In genomic region chr15:98295101-98295759, GRCh38 we compare ENCODE assay signal across 8 cellular contexts.
DNase-seq lines count a peak whose midpoint lies in the region; ATAC-seq and TF ChIP-seq lines count a peak whose summit lies in the region.
"Not testable (repeated sequence)": the region's sequence is repeated elsewhere in the genome, so short reads cannot be mapped to it uniquely, and the experiment has no call there.

No MANE protein-coding gene starts in this region.

- H3K27me3 ChIP-seq in HCT116 (ENCODE audit: insufficient read depth, low read length) (peaks cover 27% of the 10 kb centered on the region; the same call in 1 of the 2 replicates), liver (ENCODE audit: control insufficient read depth in 4 of 4, insufficient read depth in 4 of 4, low read length in 3 of 4) (peaks cover 2 to 11% (median 6%) of the 10 kb centered on the region in 4 donors), upper lobe of right lung (peaks cover 23% of the 10 kb centered on the region)
- H3K27me3 ChIP-seq in OCI-LY1 (ENCODE audit: insufficient read depth, low read length): not testable (repeated sequence)

- TF ChIP-seq CTCF in HCT116 (IDR thresholded peaks at IDR 0.05 in 2 of 3, conservative IDR thresholded peaks at IDR 0.05 in 1 of 3; ENCODE audit: borderline replicate concordance in 1 of 3, insufficient read depth in 1 of 3, low read depth in 2 of 3, low read length in 2 of 3): peak; percentile 17 to 34 (median 31); a peak in 4 of 6 replicates
- TF ChIP-seq CTCF in NB4 (IDR thresholded peaks at IDR 0.05; ENCODE audit: low read depth, low read length): not testable (repeated sequence)
- peak; percentile 24; the same call in 1 of the 2 replicates for TF ChIP-seq CTCF in OCI-LY1 (IDR thresholded peaks at IDR 0.05; ENCODE audit: low read length)
- TF ChIP-seq CTCF in liver (IDR thresholded peaks at IDR 0.05; ENCODE audit: low read depth, low read length, missing input control): peak; percentile 30
- peak; percentile 34 for TF ChIP-seq CTCF in upper lobe of right lung (IDR thresholded peaks at IDR 0.05)

- H3K27ac ChIP-seq in HCT116 (ENCODE audit: low read depth, low read length); OCI-LY1 (ENCODE audit: low read depth, low read length, poor library complexity, severe bottlenecking); liver (ENCODE audit: low read depth in 1 of 2, low read length in 2 of 2); upper lobe of right lung: not testable (repeated sequence)

- not testable (repeated sequence) for H3K4me3 ChIP-seq in HCT116 (replicated peaks in 1 of 2; ENCODE audit: low read depth in 1 of 2, low read length in 2 of 2); NB4 (ENCODE audit: low read depth, low read length); OCI-LY1 (ENCODE audit: low read depth, low read length, poor library complexity, severe bottlenecking); liver (ENCODE audit: low read depth in 1 of 3, low read length in 3 of 3); upper lobe of right lung

- not testable (repeated sequence) for BruUV-seq in HCT116 (replicated peaks; lab: Mats Ljungman, UMichigan)

- not testable (repeated sequence) for H3K36me3 ChIP-seq in HCT116 (ENCODE audit: control insufficient read depth in 1 of 2, insufficient read depth in 2 of 2, low read length in 2 of 2); OCI-LY1 (ENCODE audit: insufficient read depth, low read length); liver (ENCODE audit: control insufficient read depth in 4 of 4, insufficient read depth in 3 of 4, low read depth in 1 of 4, low read length in 3 of 4); upper lobe of right lung

- H2AFZ ChIP-seq in HCT116 (ENCODE audit: low read depth, low read length, poor library complexity, severe bottlenecking); OCI-LY1 (ENCODE audit: low read length): not testable (repeated sequence)

- H3K9ac ChIP-seq in HCT116 (ENCODE audit: low read length); OCI-LY1 (ENCODE audit: low read length); liver (ENCODE audit: low read depth in 1 of 2, low read length in 2 of 2): not testable (repeated sequence)

- intact Hi-C loops in HCT116 (cut with micrococcal nuclease): loop anchor here (1.0 kb wide), 1 partner anchor 386 kb away; no protein-coding TSS in a partner anchor
- intact Hi-C loops in upper lobe of right lung (cut with DNase I): not testable (repeated sequence)

- 27% methylated on average over 8 of the region's 10 CpGs for WGBS in liver

- not testable (repeated sequence) for H4K20me1 ChIP-seq in HCT116 (ENCODE audit: insufficient read depth); OCI-LY1 (ENCODE audit: insufficient read depth, low read length)

- RAD21 ChIA-PET in HCT116 (lab: Charles Lee; ENCODE audit: low non-redundant PET in 1 of 2, low total read pairs in 2 of 2, uncharacterized antibody in 2 of 2, unreplicated experiment in 2 of 2): interaction anchor here (0.5 to 0.8 kb wide), 2 partner anchors 117 to 225 kb away, joined by 3 read pairs; no protein-coding TSS in a partner anchor

- not testable (repeated sequence) for H3F3A ChIP-seq in OCI-LY1 (ENCODE audit: insufficient read depth, low read length)

- DNase-seq in EH (ENCODE audit: low read depth) (peak; percentile 63), NB4 (ENCODE audit: low read depth) (peak; percentile 56), fibroblast of gingiva (ENCODE audit: low read depth) (peak; percentile 12)
- DNase-seq in HCT116 (ENCODE audit: low read depth, low spot score); upper lobe of right lung: not testable (repeated sequence)
- DNase-seq in activated CD4-positive, alpha-beta T cell treated with anti-CD3 and anti-CD28 coated beads for 48 hours: peak; percentile 5

- POLR2A ChIA-PET in HCT116 (lab: Charles Lee): not testable (repeated sequence)

- H3K4me1 ChIP-seq in HCT116 (ENCODE audit: control insufficient read depth in 1 of 2, insufficient read depth in 2 of 2, low read length in 2 of 2); OCI-LY1 (ENCODE audit: insufficient read depth, low read length, severe bottlenecking); liver (ENCODE audit: control insufficient read depth in 4 of 4, insufficient read depth in 4 of 4, low read length in 3 of 4); upper lobe of right lung: not testable (repeated sequence)

- CTCF ChIA-PET in HCT116 (lab: Charles Lee): interaction anchor here (0.6 to 1.1 kb wide), 5 partner anchors 117 to 1862 kb away, joined by 3 to 6 read pairs (median 5); no protein-coding TSS in a partner anchor

- TF ChIP-seq POLR2A in HCT116 (IDR thresholded peaks at IDR 0.05; ENCODE audit: borderline replicate concordance, extremely low read depth, insufficient read depth, insufficient read length); NB4 (IDR thresholded peaks at IDR 0.05; ENCODE audit: extremely low read depth, insufficient read length): not testable (repeated sequence)

- not testable (repeated sequence) for H3K79me2 ChIP-seq in HCT116 (ENCODE audit: insufficient read depth, low read length); OCI-LY1 (ENCODE audit: insufficient read depth, low read length)

- not testable (repeated sequence) for H3K4me2 ChIP-seq in HCT116 (ENCODE audit: low read length); OCI-LY1 (ENCODE audit: low read length)

- ATAC-seq in HCT116, upper lobe of right lung: not testable (repeated sequence)

- H3K9me2 ChIP-seq in HCT116 (ENCODE audit: insufficient read depth); OCI-LY1 (ENCODE audit: low read depth, low read length): not testable (repeated sequence)

- not testable (repeated sequence) for H3K9me3 ChIP-seq in HCT116 (ENCODE audit: control insufficient read depth in 1 of 2, insufficient read depth in 1 of 2, low read depth in 1 of 2, low read length in 2 of 2); OCI-LY1 (ENCODE audit: low read length); liver (ENCODE audit: control insufficient read depth in 4 of 4, low read length in 3 of 4); upper lobe of right lung

- TF ChIP-seq RAD21 in HCT116 (IDR thresholded peaks at IDR 0.05; ENCODE audit: low read depth) (peak; percentile 63), liver (IDR thresholded peaks at IDR 0.05) (peak; percentile 71 to 72)
